ENCODE assay signal across 8 cellular contexts in genomic region chr1:155134858-155135415, GRCh38. TPM values are rescaled to one million over a fixed set of nuclear protein-coding genes. Genes with fewer than 3 reads are reported as not detected.
DNase-seq lines count a peak whose midpoint lies in the region; ATAC-seq and TF ChIP-seq lines count a peak whose summit lies in the region.

No MANE protein-coding gene starts in this region.

- H3K4me3 ChIP-seq in SK-N-SH (ENCODE audit: low read depth in 2 of 2, low read length in 1 of 2) (peak overlapping the region; percentile 72 to 73), right cardiac atrium (ENCODE audit: low read length) (peak overlapping the region; percentile 59), prostate gland (peak overlapping the region; percentile 49 to 58)

- CTCF ChIA-PET in SK-N-SH (lab: Yijun Ruan, JAX): interaction anchor here (0.7 to 5.6 kb wide), 11 partner anchors 11 to 286 kb away, joined by 3 to 43 read pairs (median 4); partner anchors contain the start of genes KRTCAP2, MTX1 and THBS3

- intact Hi-C loops in right cardiac atrium (cut with DNase I) (no loop called here), prostate gland (cut with DNase I) (loop anchor here (5.0 kb wide), 1 partner anchor 32 kb away; no protein-coding TSS in a partner anchor)

- TF ChIP-seq CTCF in SK-N-SH (IDR thresholded peaks at IDR 0.05) (no peak), prostate gland (IDR thresholded peaks at IDR 0.05) (no peak)

- POLR2A ChIA-PET in SK-N-SH (lab: Yijun Ruan, JAX): interaction anchor here (1.0 to 1.6 kb wide), 2 partner anchors 33 to 43 kb away, joined by 4 to 5 read pairs; no protein-coding TSS in a partner anchor

- TF ChIP-seq EP300 in SK-N-SH (IDR thresholded peaks at IDR 0.05; ENCODE audit: borderline replicate concordance in 1 of 2, low read depth in 1 of 2, low read length in 1 of 2): no peak

- no peak for TF ChIP-seq RAD21 in SK-N-SH (IDR thresholded peaks at IDR 0.05; ENCODE audit: low read length)

- H3F3A ChIP-seq in SK-N-SH (replicated peaks; ENCODE audit: insufficient read depth): peaks cover 35% of the 10 kb centered on the region

- peaks cover 9 to 44% of the 10 kb centered on the region in 2 experiments; a peak in 3 of 4 replicates for H3K4me1 ChIP-seq in SK-N-SH (ENCODE audit: control insufficient read depth in 1 of 2, insufficient read depth in 2 of 2, low read depth in 1 of 2, low read length in 1 of 2)
- H3K4me1 ChIP-seq in right cardiac atrium (ENCODE audit: control insufficient read depth, insufficient read depth, low read length): peaks cover 7% of the 10 kb centered on the region
- peaks cover 32% of the 10 kb centered on the region for H3K4me1 ChIP-seq in prostate gland (replicated peaks)

- 9% methylated on average over 17 of the region's 18 CpGs for WGBS in SK-N-SH (ENCODE audit: low lambda C conversion rate)
- WGBS in right cardiac atrium: 3% methylated on average over 18 of the region's 18 CpGs
- 6% methylated on average over 18 of the region's 18 CpGs for WGBS in prostate gland

- no peaks in the 10 kb centered on the region for H3K9me2 ChIP-seq in SK-N-SH

- H3K4me2 ChIP-seq in SK-N-SH: peak overlapping the region; percentile 91

- ATAC-seq in right cardiac atrium (peak; percentile 77 to 90), GM21825 (IDR thresholded peaks at IDR 0.05; ENCODE audit: unreplicated experiment) (no peak), HG03469 (IDR thresholded peaks at IDR 0.05; ENCODE audit: unreplicated experiment) (no peak)

- no peaks in the 10 kb centered on the region for H3K27me3 ChIP-seq in SK-N-SH (ENCODE audit: insufficient read depth)
- no peaks in the 10 kb centered on the region for H3K27me3 ChIP-seq in right cardiac atrium (ENCODE audit: control insufficient read depth, insufficient read depth)
- no peaks in the 10 kb centered on the region for H3K27me3 ChIP-seq in prostate gland (replicated peaks; ENCODE audit: insufficient read depth)

- H3K36me3 ChIP-seq in KOPT-K1 (ENCODE audit: insufficient read depth, low read length) (no peaks in the 10 kb centered on the region), SK-N-SH (replicated peaks in 1 of 2; ENCODE audit: control insufficient read depth in 1 of 2, insufficient read depth in 2 of 2, low read length in 1 of 2) (peaks cover 17 to 34% of the 10 kb centered on the region in 2 experiments), prostate gland (peaks cover 5 to 15% of the 10 kb centered on the region in 2 donors)

- peaks cover 38% of the 10 kb centered on the region for H3K79me2 ChIP-seq in SK-N-SH (ENCODE audit: insufficient read depth)

- H3K27ac ChIP-seq in KOPT-K1 (ENCODE audit: low read depth, low read length, poor library complexity, severe bottlenecking): peak overlapping the region; percentile 93
- H3K27ac ChIP-seq in SK-N-SH (ENCODE audit: low read depth in 2 of 2, low read length in 1 of 2): peak overlapping the region; percentile 96 to 98
- H3K27ac ChIP-seq in angular gyrus (ENCODE audit: low read depth, low read length): peak overlapping the region; percentile 95
- H3K27ac ChIP-seq in right cardiac atrium (ENCODE audit: low read length): peak overlapping the region; percentile 95
- H3K27ac ChIP-seq in prostate gland: peak overlapping the region; percentile 94 to 97

- H4K20me1 ChIP-seq in SK-N-SH (ENCODE audit: insufficient read depth): no peaks in the 10 kb centered on the region

- peak; percentile 55 for TF ChIP-seq POLR2A in prostate gland (IDR thresholded peaks at IDR 0.05)

- DNase-seq in ELF-1 (ENCODE audit: low read depth, low spot score) (peak; percentile 83), SK-N-SH (peak; percentile 66), right cardiac atrium (peak; percentile 92 to 95 (median 93)), prostate gland (ENCODE audit: low spot score) (peak; percentile 87)

- H3K9ac ChIP-seq in SK-N-SH: peak overlapping the region; percentile 89

- H3K9me3 ChIP-seq in KOPT-K1 (ENCODE audit: insufficient read depth, low read length, poor library complexity, severe bottlenecking) (no peaks in the 10 kb centered on the region), SK-N-SH (no peaks in the 10 kb centered on the region), right cardiac atrium (ENCODE audit: control insufficient read depth, low read length) (no peaks in the 10 kb centered on the region), prostate gland (no peaks in the 10 kb centered on the region)

- peak overlapping the region; percentile 78 for H2AFZ ChIP-seq in SK-N-SH (ENCODE audit: low read depth)

TF ChIP-seq in SK-N-SH, 30 proteins besides CTCF, POLR2A, EP300 and RAD21:
- TF ChIP-seq GATA2 (CRISPR knock-in tag; IDR thresholded peaks at IDR 0.05): 0 out of 2 replicates have a peak, but pooled peaks have one; percentile 6
- no peak for TF ChIP-seq NRF1 (IDR thresholded peaks at IDR 0.05; ENCODE audit: low read depth, low read length)
- no peak for TF ChIP-seq EZH2phosphoT487 (IDR thresholded peaks at IDR 0.05; ENCODE audit: borderline replicate concordance, low read depth)
- TF ChIP-seq TCF12 (IDR thresholded peaks at IDR 0.05): no peak
- TF ChIP-seq FOSL2 (IDR thresholded peaks at IDR 0.05; ENCODE audit: borderline replicate concordance, low read depth): peak; percentile 31; the same call in 1 of the 2 replicates
- peak; percentile 65 for TF ChIP-seq MAX (IDR thresholded peaks at IDR 0.05; ENCODE audit: low read depth)
- peak; percentile 55 for TF ChIP-seq MXI1 (IDR thresholded peaks at IDR 0.05; ENCODE audit: low read depth, low read length)
- TF ChIP-seq RFX5 (IDR thresholded peaks at IDR 0.05; ENCODE audit: low read length): 0 out of 2 replicates have a peak, but pooled peaks have one; percentile 16
- TF ChIP-seq SIN3A (IDR thresholded peaks at IDR 0.05; ENCODE audit: borderline replicate concordance, low read depth, low read length): peak; percentile 37; the same call in 1 of the 2 replicates

RNA-seq across cellular contexts. Expression of gene SLC50A1, which starts 0.7 kb away (rescaled TPM):
- polyA plus RNA-seq in SK-N-SH (2012; rRNA removed) (58.4 and 71.1 TPM in 2 replicates), right cardiac atrium (13.6 TPM)
- polyA plus RNA-seq in SK-N-SH (2012; cell fraction: cytosol; rRNA removed): 55.0 and 58.7 TPM in 2 replicates
- 31.4 and 40.2 TPM in 2 replicates for polyA plus RNA-seq in SK-N-SH (2012; cell fraction: nucleus; rRNA removed)
- total RNA-seq in right cardiac atrium (10 to 100 TPM in 2 of 4 donors, 1 to 10 TPM in 2; 8.1 to 10.1 (median 9.3) TPM), prostate gland (10 to 100 TPM; 26.6 to 48.0 TPM)

RNA-seq across cellular contexts. Expression of gene DPM3, which starts 5.4 kb away (rescaled TPM):
- polyA plus RNA-seq in SK-N-SH (2012; rRNA removed): 307 and 317 TPM in 2 replicates
- 125 and 194 TPM in 2 replicates for polyA plus RNA-seq in SK-N-SH (2012; cell fraction: cytosol; rRNA removed)
- polyA plus RNA-seq in SK-N-SH (2012; cell fraction: nucleus; rRNA removed): 90.2 and 194 TPM in 2 replicates
- 10 to 100 TPM; 71.2 to 81.6 (median 74.6) TPM for total RNA-seq in right cardiac atrium
- polyA plus RNA-seq in right cardiac atrium: 186 TPM
- total RNA-seq in prostate gland: 10 to 100 TPM; 93.6 to 97.0 TPM

RNA-seq across cellular contexts. Expression of gene EFNA1, which starts 7.3 kb away (rescaled TPM):
- polyA plus RNA-seq in SK-N-SH (2012; rRNA removed) (14.4 and 15.3 TPM in 2 replicates), right cardiac atrium (28.8 TPM)
- polyA plus RNA-seq in SK-N-SH (2012; cell fraction: cytosol; rRNA removed): 7.5 and 12.3 TPM in 2 replicates
- polyA plus RNA-seq in SK-N-SH (2012; cell fraction: nucleus; rRNA removed): 11.2 and 13.0 TPM in 2 replicates
- total RNA-seq in right cardiac atrium (10 to 100 TPM; 25.4 to 41.4 (median 36.4) TPM), prostate gland (100 to 1,000 TPM in 1 of 2 donors, 10 to 100 TPM in 1; 85.1 to 132 TPM)

RNA-seq across cellular contexts. Expression of gene KRTCAP2, which starts 38.2 kb away (rescaled TPM):
- polyA plus RNA-seq in SK-N-SH (2012; rRNA removed) (203 and 238 TPM in 2 replicates), right cardiac atrium (217 TPM)
- polyA plus RNA-seq in SK-N-SH (2012; cell fraction: cytosol; rRNA removed): 133 and 181 TPM in 2 replicates
- 254 and 311 TPM in 2 replicates for polyA plus RNA-seq in SK-N-SH (2012; cell fraction: nucleus; rRNA removed)
- total RNA-seq in right cardiac atrium (100 to 1,000 TPM; 122 to 150 (median 130) TPM), prostate gland (100 to 1,000 TPM; 111 to 236 TPM)

RNA-seq across cellular contexts. Expression of gene TRIM46, which starts 38.7 kb away (rescaled TPM):
- polyA plus RNA-seq in SK-N-SH (2012; rRNA removed): 12.3 and 12.7 TPM in 2 replicates
- polyA plus RNA-seq in SK-N-SH (2012; cell fraction: cytosol; rRNA removed): 3.4 and 6.0 TPM in 2 replicates
- polyA plus RNA-seq in SK-N-SH (2012; cell fraction: nucleus; rRNA removed): 58.4 and 75.1 TPM in 2 replicates
- total RNA-seq in right cardiac atrium: under 1 TPM; 0.17 to 0.37 (median 0.26) TPM
- 0.18 TPM for polyA plus RNA-seq in right cardiac atrium
- 1 to 10 TPM in 1 of 2 donors, under 1 TPM in 1; 0.14 to 1.6 TPM for total RNA-seq in prostate gland

Comparison
In these comparisons a context has a peak if more than half of its experiments do, and no peak if none do; other contexts are left out.
1. ATAC-seq: peak in right cardiac atrium (2 of 2); none in GM21825 (single experiment) and HG03469 (single experiment).
2. Peak in every context shown above with its lines, with median percentiles within 50 percentile points of each other: DNase-seq, H3K27ac ChIP-seq and H3K4me3 ChIP-seq.